8 cellular contexts compared by ENCODE assay signal in the genomic region with DNA sequence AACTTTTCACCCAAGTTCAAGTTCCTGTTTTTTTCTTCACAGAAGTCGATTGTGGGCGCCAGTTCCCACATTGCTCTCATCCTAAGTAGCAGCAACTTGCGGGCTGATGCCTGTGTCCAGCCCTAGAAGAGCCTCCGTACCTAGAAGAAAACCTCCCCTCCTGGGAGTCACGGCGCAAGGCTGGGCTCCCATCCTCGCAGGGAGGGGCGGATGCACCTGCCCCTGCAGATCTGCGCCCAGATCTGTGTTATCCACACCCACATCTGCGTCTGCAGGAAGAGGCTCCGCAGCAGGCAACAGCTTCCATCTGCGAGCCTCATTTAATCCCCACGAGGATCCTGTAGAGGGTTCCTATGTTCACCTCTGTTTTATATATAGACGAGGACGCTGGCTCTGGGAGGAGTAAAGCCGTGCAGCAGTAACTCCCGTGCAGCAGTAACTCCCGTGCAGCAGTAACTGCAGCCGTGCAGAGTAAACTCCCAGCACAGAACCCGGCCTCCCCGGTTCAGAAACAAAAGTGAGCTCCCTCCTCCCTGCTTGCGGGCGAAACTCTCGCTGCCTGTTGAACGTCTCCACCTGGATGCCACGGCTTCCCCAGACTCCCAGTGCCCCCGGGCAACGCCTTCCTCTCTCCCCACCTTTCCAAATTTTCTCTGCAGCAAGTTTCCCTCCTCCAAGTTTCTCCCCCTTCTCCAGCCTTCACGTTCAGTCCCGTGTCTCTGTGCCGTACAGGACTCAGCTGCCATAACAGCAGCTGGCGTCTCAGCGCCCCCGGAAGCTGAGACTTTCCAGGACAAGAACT. TPM values are rescaled to one million over a fixed set of nuclear protein-coding genes. Genes with fewer than 3 reads are reported as not detected.
A peak's percentile ranks its signal among the peaks of the same experiment; 100 is the strongest.
DNase-seq lines count a peak whose midpoint lies in the region; ATAC-seq and TF ChIP-seq lines count a peak whose summit lies in the region.

No MANE protein-coding gene starts in this region.

- BruUV-seq in A673 (replicated peaks; lab: Mats Ljungman, UMichigan): no TSS peak

- 2 to 3% (median 2%) methylated on average over 32 to 34 of the region's 34 CpGs for WGBS in psoas muscle, 3 donors

- H3K4me3 ChIP-seq in A673 (ENCODE audit: low read depth, low read length, poor library complexity, severe bottlenecking) (peak overlapping the region; percentile 29), H7 (ENCODE audit: insufficient read depth, low read depth, low read length) (peak overlapping the region; percentile 3; the same call in 1 of the 2 replicates), duodenal mucosa (ENCODE audit: low read depth in 1 of 2, low read length in 2 of 2) (peak overlapping the region; percentile 52 to 65), psoas muscle (peak overlapping the region; percentile 46)

- no peak for ATAC-seq in psoas muscle
- no peak for ATAC-seq in GM21390 (IDR thresholded peaks at IDR 0.05; ENCODE audit: unreplicated experiment)

- intact Hi-C loops in A673 (cut with micrococcal nuclease; ENCODE audit: unreplicated experiment) (no loop called here), psoas muscle (cut with DNase I) (loop anchor here in 1 of 2 donors (5.0 kb wide), 1 partner anchor 61 kb away; no protein-coding TSS in a partner anchor)

- DNase-seq in A673 (ENCODE audit: low spot score): no peak
- peak; percentile 45 for DNase-seq in H7
- peak; percentile 80 for DNase-seq in UCSD-AML1 (lab: John Stamatoyannopoulos, UW; ENCODE audit: unreplicated experiment)
- DNase-seq in psoas muscle: no peak
- no peak for DNase-seq in midbrain (lab: John Stamatoyannopoulos, UW)
- DNase-seq in iPS-NIHi7 (ENCODE audit: extremely low spot score): no peak

- H3K9me3 ChIP-seq in A673 (ENCODE audit: low read depth, low read length, poor library complexity, severe bottlenecking): no peaks in the 10 kb centered on the region
- no peaks in the 10 kb centered on the region for H3K9me3 ChIP-seq in duodenal mucosa (ENCODE audit: control insufficient read depth in 1 of 2, low read length in 2 of 2)
- H3K9me3 ChIP-seq in psoas muscle: no peaks in the 10 kb centered on the region

- CTCF ChIA-PET in A673 (lab: Charles Lee): interaction anchor here (0.6 kb wide), 1 partner anchor 1044 kb away, joined by 6 read pairs; no protein-coding TSS in a partner anchor

- H3K9ac ChIP-seq in duodenal mucosa (ENCODE audit: low read depth in 1 of 2, low read length in 2 of 2): peak overlapping the region in 1 of 2 donors; percentile 47

- H3K4me1 ChIP-seq in A673 (ENCODE audit: insufficient read depth, low read length, poor library complexity, severe bottlenecking) (peaks cover 10% of the 10 kb centered on the region), duodenal mucosa (ENCODE audit: control insufficient read depth in 1 of 2, insufficient read depth in 2 of 2, low read length in 2 of 2) (peaks cover 5 to 7% of the 10 kb centered on the region in 2 donors), psoas muscle (no peaks in the 10 kb centered on the region)

- TF ChIP-seq CTCF in A673 (conservative IDR thresholded peaks at IDR 0.05; ENCODE audit: low read depth, low read length) (no peak), psoas muscle (IDR thresholded peaks at IDR 0.05) (no peak)

- peaks cover 31% of the 10 kb centered on the region for H3K27me3 ChIP-seq in A673 (replicated peaks; ENCODE audit: insufficient read depth, low read depth, low read length, poor library complexity)
- peaks cover 7% of the 10 kb centered on the region for H3K27me3 ChIP-seq in H7 (ENCODE audit: control insufficient read depth, insufficient read depth, low read length)
- H3K27me3 ChIP-seq in duodenal mucosa (ENCODE audit: control insufficient read depth in 1 of 2, insufficient read depth in 2 of 2, low read length in 2 of 2): peaks cover 7 to 8% of the 10 kb centered on the region in 2 donors
- peaks cover 0 to 22% (median 3%) of the 10 kb centered on the region in 3 donors for H3K27me3 ChIP-seq in psoas muscle (ENCODE audit: insufficient read depth in 3 of 3, low read length in 2 of 3)

- no peak overlapping the region for H3K27ac ChIP-seq in A673 (ENCODE audit: low read depth, low read length, poor library complexity, severe bottlenecking)
- no peak overlapping the region for H3K27ac ChIP-seq in duodenal mucosa (ENCODE audit: low read depth, low read length)
- no peak overlapping the region for H3K27ac ChIP-seq in psoas muscle

- POLR2A ChIA-PET in A673 (lab: Charles Lee; ENCODE audit: low non-redundant PET): no interaction called here

- no peaks in the 10 kb centered on the region for H3K36me3 ChIP-seq in A673 (ENCODE audit: insufficient read depth, low read length, poor library complexity, severe bottlenecking)
- no peaks in the 10 kb centered on the region for H3K36me3 ChIP-seq in H7 (replicated peaks; ENCODE audit: control insufficient read depth, insufficient read depth, low read length)
- H3K36me3 ChIP-seq in duodenal mucosa (ENCODE audit: control insufficient read depth in 1 of 2, insufficient read depth in 2 of 2, low read length in 2 of 2): no peaks in the 10 kb centered on the region
- no peaks in the 10 kb centered on the region for H3K36me3 ChIP-seq in psoas muscle (ENCODE audit: insufficient read depth in 1 of 2, low read depth in 1 of 2)

RNA-seq across cellular contexts. Expression of a gene that starts 23.5 kb away (rescaled TPM):
- total RNA-seq in A673 (2021) (not detected in 2 replicates), psoas muscle (1 to 10 TPM; 3.4 to 6.2 (median 4.0) TPM)
- total RNA-seq in H7 (2014; rRNA removed; shearing (Covaris generic)): 0.07 and 0.33 TPM in 2 replicates
- 1 to 10 TPM in 1 of 3 donors, under 1 TPM in 2; 0.93 to 2.4 (median 0.95) TPM for polyA plus RNA-seq in psoas muscle

RNA-seq across cellular contexts. Expression of a gene that starts 27.1 kb away (rescaled TPM):
- total RNA-seq in A673 (2021): 3.0 and 3.2 TPM in 2 replicates
- 13.4 and 17.7 TPM in 2 replicates for total RNA-seq in H7 (2014; rRNA removed; shearing (Covaris generic))
- total RNA-seq in psoas muscle: 1 to 10 TPM in 1 of 4 donors, under 1 TPM in 2, not detected in 1; 0.34 to 1.9 (median 0.67) TPM
- polyA plus RNA-seq in psoas muscle: under 1 TPM; 0.38 to 0.63 (median 0.40) TPM

RNA-seq across cellular contexts. Expression of a gene that starts 49.2 kb away (rescaled TPM):
- total RNA-seq in A673 (2021) (not detected in 2 replicates), psoas muscle (1 to 10 TPM in 1 of 4 donors, not detected in 3; 1.1 TPM)
- not detected in 2 replicates for total RNA-seq in H7 (2014; rRNA removed; shearing (Covaris generic))
- not detected for polyA plus RNA-seq in psoas muscle

Comparison
In these comparisons a context has a peak if more than half of its experiments do, and no peak if none do; other contexts are left out.
1. DNase-seq: peak in H7 (single experiment) and UCSD-AML1 (single experiment); none in A673 (single experiment), psoas muscle (0 of 2), midbrain (single experiment) and iPS-NIHi7 (single experiment).
2. H3K4me3 ChIP-seq: peak in every context shown above with its lines; median percentile 58 in duodenal mucosa; 46 in psoas muscle; 29 in A673; 3 in H7.